ENCODE assay signal across 1 cellular context in genomic region chr2:57450170-57450569, GRCh38.
TF ChIP-seq lines count a peak whose summit lies in the region.

No MANE protein-coding gene starts in this region.

TF ChIP-seq in GM23338, 12 proteins besides CTCF, POLR2A, EP300 and RAD21 (continued from another document):
- TF ChIP-seq ZNF462 (CRISPR knock-in tag; IDR thresholded peaks at IDR 0.05) = no peak
- TF ChIP-seq NANOG (IDR thresholded peaks at IDR 0.05; ENCODE audit: borderline replicate concordance) = no peak
